1 cellular context compared by ENCODE assay signal in the genomic region with DNA sequence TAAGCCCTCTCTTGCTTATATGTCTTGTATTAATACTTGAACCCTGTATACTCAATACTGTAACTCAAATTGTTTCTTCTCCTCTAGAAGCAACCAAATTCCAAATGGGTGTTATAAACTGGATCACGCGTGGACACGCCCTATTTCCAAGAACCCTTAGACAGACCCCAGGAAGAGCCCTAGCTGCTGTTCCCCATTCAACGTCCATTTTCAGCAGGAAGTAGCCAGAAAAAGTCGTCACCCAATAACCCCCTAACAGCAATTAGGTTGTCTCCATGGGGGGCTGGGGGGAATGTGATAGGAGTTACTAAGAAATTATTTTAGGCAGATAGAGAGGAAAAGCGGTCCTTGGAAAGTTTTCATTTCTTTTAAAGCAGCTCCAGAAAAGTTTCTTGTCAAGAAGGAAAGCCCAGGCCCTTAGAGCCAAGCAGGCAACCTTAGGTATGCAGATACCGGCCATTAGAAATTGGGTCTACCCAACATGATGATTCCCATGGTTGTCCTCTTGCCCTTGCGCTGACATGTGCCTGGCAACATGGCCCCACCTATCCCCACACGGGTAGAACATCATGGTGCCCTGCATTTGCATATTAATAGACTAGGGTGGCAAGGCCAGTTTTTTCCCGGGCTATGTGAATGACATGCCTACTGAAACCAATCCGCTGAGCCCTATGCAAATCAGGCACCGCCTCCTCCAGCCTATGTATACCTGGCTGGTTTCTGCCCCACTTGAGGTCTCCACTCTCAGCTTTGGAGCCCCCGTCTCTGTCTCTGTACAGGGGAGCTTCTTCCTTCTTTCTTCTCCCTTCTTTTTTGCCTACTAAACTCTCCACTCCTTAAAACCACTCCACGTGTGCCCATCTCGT.
TF ChIP-seq lines count a peak whose summit lies in the region.

No MANE protein-coding gene starts in this region.

TF ChIP-seq in K562, 482 proteins besides CTCF, POLR2A, EP300 and RAD21 (continued from another document and continues in another):
- TF ChIP-seq, protein P1, sequence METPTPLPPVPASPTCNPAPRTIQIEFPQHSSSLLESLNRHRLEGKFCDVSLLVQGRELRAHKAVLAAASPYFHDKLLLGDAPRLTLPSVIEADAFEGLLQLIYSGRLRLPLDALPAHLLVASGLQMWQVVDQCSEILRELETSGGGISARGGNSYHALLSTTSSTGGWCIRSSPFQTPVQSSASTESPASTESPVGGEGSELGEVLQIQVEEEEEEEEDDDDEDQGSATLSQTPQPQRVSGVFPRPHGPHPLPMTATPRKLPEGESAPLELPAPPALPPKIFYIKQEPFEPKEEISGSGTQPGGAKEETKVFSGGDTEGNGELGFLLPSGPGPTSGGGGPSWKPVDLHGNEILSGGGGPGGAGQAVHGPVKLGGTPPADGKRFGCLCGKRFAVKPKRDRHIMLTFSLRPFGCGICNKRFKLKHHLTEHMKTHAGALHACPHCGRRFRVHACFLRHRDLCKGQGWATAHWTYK (CRISPR knock-in tag; IDR thresholded peaks at IDR 0.05) = 0 out of 2 replicates have a peak, but pooled peaks have one; percentile 75
- TF ChIP-seq HDAC2 (IDR thresholded peaks at IDR 0.05) (no peak), SOX6 (IDR thresholded peaks at IDR 0.05) (peak; percentile 21; the same call in 1 of the 2 replicates), DPF2 (IDR thresholded peaks at IDR 0.05) (peak; percentile 50), MTA3 (IDR thresholded peaks at IDR 0.05; ENCODE audit: borderline replicate concordance) (peak; percentile 75), CBX5 (IDR thresholded peaks at IDR 0.05; ENCODE audit: borderline replicate concordance, low read depth) (no peak), ZNF124 (CRISPR knock-in tag; IDR thresholded peaks at IDR 0.05) (no peak), CTBP1 (IDR thresholded peaks at IDR 0.05; ENCODE audit: borderline replicate concordance) (peak; percentile 65), FOS (IDR thresholded peaks at IDR 0.05; ENCODE audit: extremely low read depth, insufficient read length) (no peak), MECOM (CRISPR knock-in tag; IDR thresholded peaks at IDR 0.05) (no peak), NRF1 (conservative IDR thresholded peaks at IDR 0.05 in 1 of 2, IDR thresholded peaks at IDR 0.05 in 1 of 2) (peak; percentile 29 to 35; a peak in 1 of 4 replicates), ZNF347 (CRISPR knock-in tag; IDR thresholded peaks at IDR 0.05; ENCODE audit: low read depth) (0 out of 2 replicates have a peak, but pooled peaks have one; percentile 32), NR2C1 (IDR thresholded peaks at IDR 0.05) (no peak), NR2C1 (tag; IDR thresholded peaks at IDR 0.05) (no peak; the same call in 1 of the 2 replicates), ESRRA (IDR thresholded peaks at IDR 0.05; ENCODE audit: borderline replicate concordance, low read depth) (no peak), PURB (CRISPR knock-in tag; IDR thresholded peaks at IDR 0.05; ENCODE audit: low read depth) (no peak), SAP30 (IDR thresholded peaks at IDR 0.05; ENCODE audit: borderline replicate concordance, insufficient read depth, low read depth, low read length, poor library complexity, severe bottlenecking) (no peak), ZNF263 (CRISPR knock-in tag; IDR thresholded peaks at IDR 0.05; ENCODE audit: borderline replicate concordance) (no peak), MEF2D (tag; conservative IDR thresholded peaks at IDR 0.05; ENCODE audit: low read depth) (0 out of 2 replicates have a peak, but pooled peaks have one; percentile 35), STAG1 (CRISPR knock-in tag; IDR thresholded peaks at IDR 0.05; ENCODE audit: borderline replicate concordance) (no peak)
- TF ChIP-seq, protein P2, sequence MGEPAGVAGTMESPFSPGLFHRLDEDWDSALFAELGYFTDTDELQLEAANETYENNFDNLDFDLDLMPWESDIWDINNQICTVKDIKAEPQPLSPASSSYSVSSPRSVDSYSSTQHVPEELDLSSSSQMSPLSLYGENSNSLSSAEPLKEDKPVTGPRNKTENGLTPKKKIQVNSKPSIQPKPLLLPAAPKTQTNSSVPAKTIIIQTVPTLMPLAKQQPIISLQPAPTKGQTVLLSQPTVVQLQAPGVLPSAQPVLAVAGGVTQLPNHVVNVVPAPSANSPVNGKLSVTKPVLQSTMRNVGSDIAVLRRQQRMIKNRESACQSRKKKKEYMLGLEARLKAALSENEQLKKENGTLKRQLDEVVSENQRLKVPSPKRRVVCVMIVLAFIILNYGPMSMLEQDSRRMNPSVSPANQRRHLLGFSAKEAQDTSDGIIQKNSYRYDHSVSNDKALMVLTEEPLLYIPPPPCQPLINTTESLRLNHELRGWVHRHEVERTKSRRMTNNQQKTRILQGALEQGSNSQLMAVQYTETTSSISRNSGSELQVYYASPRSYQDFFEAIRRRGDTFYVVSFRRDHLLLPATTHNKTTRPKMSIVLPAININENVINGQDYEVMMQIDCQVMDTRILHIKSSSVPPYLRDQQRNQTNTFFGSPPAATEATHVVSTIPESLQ (CRISPR knock-in tag; IDR thresholded peaks at IDR 0.05) = no peak
- TF ChIP-seq, protein P3, sequence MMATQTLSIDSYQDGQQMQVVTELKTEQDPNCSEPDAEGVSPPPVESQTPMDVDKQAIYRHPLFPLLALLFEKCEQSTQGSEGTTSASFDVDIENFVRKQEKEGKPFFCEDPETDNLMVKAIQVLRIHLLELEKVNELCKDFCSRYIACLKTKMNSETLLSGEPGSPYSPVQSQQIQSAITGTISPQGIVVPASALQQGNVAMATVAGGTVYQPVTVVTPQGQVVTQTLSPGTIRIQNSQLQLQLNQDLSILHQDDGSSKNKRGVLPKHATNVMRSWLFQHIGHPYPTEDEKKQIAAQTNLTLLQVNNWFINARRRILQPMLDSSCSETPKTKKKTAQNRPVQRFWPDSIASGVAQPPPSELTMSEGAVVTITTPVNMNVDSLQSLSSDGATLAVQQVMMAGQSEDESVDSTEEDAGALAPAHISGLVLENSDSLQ (IDR thresholded peaks at IDR 0.05) = peak; percentile 98
- TF ChIP-seq, protein P4, sequence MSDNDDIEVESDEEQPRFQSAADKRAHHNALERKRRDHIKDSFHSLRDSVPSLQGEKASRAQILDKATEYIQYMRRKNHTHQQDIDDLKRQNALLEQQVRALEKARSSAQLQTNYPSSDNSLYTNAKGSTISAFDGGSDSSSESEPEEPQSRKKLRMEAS (CRISPR knock-in tag; IDR thresholded peaks at IDR 0.05) = peak; percentile 54; the same call in 1 of the 2 replicates
- TF ChIP-seq, protein P5, sequence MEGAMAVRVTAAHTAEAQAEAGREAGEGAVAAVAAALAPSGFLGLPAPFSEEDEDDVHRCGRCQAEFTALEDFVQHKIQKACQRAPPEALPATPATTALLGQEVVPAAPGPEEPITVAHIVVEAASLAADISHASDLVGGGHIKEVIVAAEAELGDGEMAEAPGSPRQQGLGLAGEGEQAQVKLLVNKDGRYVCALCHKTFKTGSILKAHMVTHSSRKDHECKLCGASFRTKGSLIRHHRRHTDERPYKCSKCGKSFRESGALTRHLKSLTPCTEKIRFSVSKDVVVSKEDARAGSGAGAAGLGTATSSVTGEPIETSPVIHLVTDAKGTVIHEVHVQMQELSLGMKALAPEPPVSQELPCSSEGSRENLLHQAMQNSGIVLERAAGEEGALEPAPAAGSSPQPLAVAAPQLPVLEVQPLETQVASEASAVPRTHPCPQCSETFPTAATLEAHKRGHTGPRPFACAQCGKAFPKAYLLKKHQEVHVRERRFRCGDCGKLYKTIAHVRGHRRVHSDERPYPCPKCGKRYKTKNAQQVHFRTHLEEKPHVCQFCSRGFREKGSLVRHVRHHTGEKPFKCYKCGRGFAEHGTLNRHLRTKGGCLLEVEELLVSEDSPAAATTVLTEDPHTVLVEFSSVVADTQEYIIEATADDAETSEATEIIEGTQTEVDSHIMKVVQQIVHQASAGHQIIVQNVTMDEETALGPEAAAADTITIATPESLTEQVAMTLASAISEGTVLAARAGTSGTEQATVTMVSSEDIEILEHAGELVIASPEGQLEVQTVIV (CRISPR knock-in tag; IDR thresholded peaks at IDR 0.05; ENCODE audit: borderline replicate concordance) = no peak
- TF ChIP-seq, protein P6, sequence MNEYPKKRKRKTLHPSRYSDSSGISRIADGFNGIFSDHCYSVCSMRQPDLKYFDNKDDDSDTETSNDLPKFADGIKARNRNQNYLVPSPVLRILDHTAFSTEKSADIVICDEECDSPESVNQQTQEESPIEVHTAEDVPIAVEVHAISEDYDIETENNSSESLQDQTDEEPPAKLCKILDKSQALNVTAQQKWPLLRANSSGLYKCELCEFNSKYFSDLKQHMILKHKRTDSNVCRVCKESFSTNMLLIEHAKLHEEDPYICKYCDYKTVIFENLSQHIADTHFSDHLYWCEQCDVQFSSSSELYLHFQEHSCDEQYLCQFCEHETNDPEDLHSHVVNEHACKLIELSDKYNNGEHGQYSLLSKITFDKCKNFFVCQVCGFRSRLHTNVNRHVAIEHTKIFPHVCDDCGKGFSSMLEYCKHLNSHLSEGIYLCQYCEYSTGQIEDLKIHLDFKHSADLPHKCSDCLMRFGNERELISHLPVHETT (CRISPR knock-in tag; conservative IDR thresholded peaks at IDR 0.05 in 1 of 2, IDR thresholded peaks at IDR 0.05 in 1 of 2) = peak in 1 of 2 experiments; percentile 75; a peak in 2 of 4 replicates
- TF ChIP-seq, protein P7, sequence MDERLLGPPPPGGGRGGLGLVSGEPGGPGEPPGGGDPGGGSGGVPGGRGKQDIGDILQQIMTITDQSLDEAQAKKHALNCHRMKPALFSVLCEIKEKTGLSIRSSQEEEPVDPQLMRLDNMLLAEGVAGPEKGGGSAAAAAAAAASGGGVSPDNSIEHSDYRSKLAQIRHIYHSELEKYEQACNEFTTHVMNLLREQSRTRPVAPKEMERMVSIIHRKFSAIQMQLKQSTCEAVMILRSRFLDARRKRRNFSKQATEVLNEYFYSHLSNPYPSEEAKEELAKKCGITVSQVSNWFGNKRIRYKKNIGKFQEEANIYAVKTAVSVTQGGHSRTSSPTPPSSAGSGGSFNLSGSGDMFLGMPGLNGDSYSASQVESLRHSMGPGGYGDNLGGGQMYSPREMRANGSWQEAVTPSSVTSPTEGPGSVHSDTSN (CRISPR knock-in tag; IDR thresholded peaks at IDR 0.05; ENCODE audit: low read depth) = no peak
- TF ChIP-seq, protein P7 (tag; conservative IDR thresholded peaks at IDR 0.05; ENCODE audit: low read depth) = peak; percentile 93
- TF ChIP-seq, protein P8, sequence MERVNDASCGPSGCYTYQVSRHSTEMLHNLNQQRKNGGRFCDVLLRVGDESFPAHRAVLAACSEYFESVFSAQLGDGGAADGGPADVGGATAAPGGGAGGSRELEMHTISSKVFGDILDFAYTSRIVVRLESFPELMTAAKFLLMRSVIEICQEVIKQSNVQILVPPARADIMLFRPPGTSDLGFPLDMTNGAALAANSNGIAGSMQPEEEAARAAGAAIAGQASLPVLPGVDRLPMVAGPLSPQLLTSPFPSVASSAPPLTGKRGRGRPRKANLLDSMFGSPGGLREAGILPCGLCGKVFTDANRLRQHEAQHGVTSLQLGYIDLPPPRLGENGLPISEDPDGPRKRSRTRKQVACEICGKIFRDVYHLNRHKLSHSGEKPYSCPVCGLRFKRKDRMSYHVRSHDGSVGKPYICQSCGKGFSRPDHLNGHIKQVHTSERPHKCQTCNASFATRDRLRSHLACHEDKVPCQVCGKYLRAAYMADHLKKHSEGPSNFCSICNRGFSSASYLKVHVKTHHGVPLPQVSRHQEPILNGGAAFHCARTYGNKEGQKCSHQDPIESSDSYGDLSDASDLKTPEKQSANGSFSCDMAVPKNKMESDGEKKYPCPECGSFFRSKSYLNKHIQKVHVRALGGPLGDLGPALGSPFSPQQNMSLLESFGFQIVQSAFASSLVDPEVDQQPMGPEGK (CRISPR knock-in tag; IDR thresholded peaks at IDR 0.05; ENCODE audit: borderline replicate concordance) = no peak
- TF ChIP-seq, protein P9, sequence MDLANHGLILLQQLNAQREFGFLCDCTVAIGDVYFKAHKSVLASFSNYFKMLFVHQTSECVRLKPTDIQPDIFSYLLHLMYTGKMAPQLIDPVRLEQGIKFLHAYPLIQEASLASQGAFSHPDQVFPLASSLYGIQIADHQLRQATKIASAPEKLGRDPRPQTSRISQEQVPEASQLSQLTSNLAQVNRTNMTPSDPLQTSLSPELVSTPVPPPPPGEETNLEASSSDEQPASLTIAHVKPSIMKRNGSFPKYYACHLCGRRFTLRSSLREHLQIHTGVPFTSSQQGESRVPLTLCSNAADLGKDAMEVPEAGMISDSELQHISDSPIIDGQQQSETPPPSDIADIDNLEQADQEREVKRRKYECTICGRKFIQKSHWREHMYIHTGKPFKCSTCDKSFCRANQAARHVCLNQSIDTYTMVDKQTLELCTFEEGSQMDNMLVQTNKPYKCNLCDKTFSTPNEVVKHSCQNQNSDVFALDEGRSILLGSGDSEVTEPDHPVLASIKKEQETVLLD (IDR thresholded peaks at IDR 0.05) = peak; percentile 11; the same call in 1 of the 2 replicates
